ENCODE assay signal across 8 cellular contexts in genomic region chr12:10214131-10214876, GRCh38. TPM values are rescaled to one million over a fixed set of nuclear protein-coding genes. Genes with fewer than 3 reads are reported as not detected.
DNase-seq lines count a peak whose midpoint lies in the region; ATAC-seq, FAIRE-seq and TF ChIP-seq lines count a peak whose summit lies in the region.

No MANE protein-coding gene starts in this region.

- H3K4me1 Mint-ChIP-seq in activated naive CD8-positive, alpha-beta T cell treated with anti-CD3 and anti-CD28 coated beads for 36 hours: peaks cover 25% of the 10 kb centered on the region
- H3K4me1 Mint-ChIP-seq in stimulated activated memory B cell treated with anti-CD40 and anti-IgM and Interleukin-4, amounts not matched to agents 10 μg/mL and 1 μg/mL and 100 μg/mL, for 72 hours: peaks cover 23% of the 10 kb centered on the region

- ATAC-seq in A549: no peak
- no peak for ATAC-seq in stimulated activated memory B cell treated with anti-CD40 and anti-IgM and Interleukin-4, amounts not matched to agents 10 μg/mL and 1 μg/mL and 100 μg/mL, for 72 hours
- ATAC-seq in GM19452 (IDR thresholded peaks at IDR 0.05; ENCODE audit: unreplicated experiment): no peak
- no peak for ATAC-seq in GM18505 (IDR thresholded peaks at IDR 0.05; ENCODE audit: unreplicated experiment)

- no peak for TF ChIP-seq EP300 in A549 (IDR thresholded peaks at IDR 0.05)

- H3K36me3 ChIP-seq in H7 (replicated peaks; ENCODE audit: control insufficient read depth, insufficient read depth, low read length): peaks cover 3% of the 10 kb centered on the region
- peaks cover 13% of the 10 kb centered on the region; the same call in 1 of the 2 replicates for H3K36me3 ChIP-seq in iPS-20b (ENCODE audit: insufficient read depth, low read depth, low read length)

- H3K27ac ChIP-seq in A549: peak overlapping the region; percentile 77 to 90
- no peak overlapping the region for H3K27ac ChIP-seq in iPS-20b (ENCODE audit: low read length)

- no peaks in the 10 kb centered on the region for H3K27me3 ChIP-seq in H7 (ENCODE audit: control insufficient read depth, insufficient read depth, low read length)
- H3K27me3 ChIP-seq in iPS-20b (ENCODE audit: insufficient read depth, low read length): no peaks in the 10 kb centered on the region; the same call in 1 of the 2 replicates

- no peak for FAIRE-seq in A549 (lab: Jason Lieb, UNC)

- H3K36me3 Mint-ChIP-seq in activated naive CD8-positive, alpha-beta T cell treated with anti-CD3 and anti-CD28 coated beads for 36 hours: no peaks in the 10 kb centered on the region
- H3K36me3 Mint-ChIP-seq in stimulated activated memory B cell treated with anti-CD40 and anti-IgM and Interleukin-4, amounts not matched to agents 10 μg/mL and 1 μg/mL and 100 μg/mL, for 72 hours: no peaks in the 10 kb centered on the region

- no peak for TF ChIP-seq RAD21 in A549 (conservative IDR thresholded peaks at IDR 0.05 in 1 of 2, IDR thresholded peaks at IDR 0.05 in 1 of 2)

- H3K27ac Mint-ChIP-seq in activated naive CD8-positive, alpha-beta T cell treated with anti-CD3 and anti-CD28 coated beads for 36 hours: peak overlapping the region; percentile 94
- no peak overlapping the region for H3K27ac Mint-ChIP-seq in stimulated activated memory B cell treated with anti-CD40 and anti-IgM and Interleukin-4, amounts not matched to agents 10 μg/mL and 1 μg/mL and 100 μg/mL, for 72 hours

- peak overlapping the region; percentile 94 for H3K4me3 Mint-ChIP-seq in activated naive CD8-positive, alpha-beta T cell treated with anti-CD3 and anti-CD28 coated beads for 36 hours
- H3K4me3 Mint-ChIP-seq in stimulated activated memory B cell treated with anti-CD40 and anti-IgM and Interleukin-4, amounts not matched to agents 10 μg/mL and 1 μg/mL and 100 μg/mL, for 72 hours: peak overlapping the region; percentile 92

- H3K4me2 ChIP-seq in A549: peak overlapping the region; percentile 74

- H3K9me3 Mint-ChIP-seq in activated naive CD8-positive, alpha-beta T cell treated with anti-CD3 and anti-CD28 coated beads for 36 hours: no peaks in the 10 kb centered on the region
- no peaks in the 10 kb centered on the region for H3K9me3 Mint-ChIP-seq in stimulated activated memory B cell treated with anti-CD40 and anti-IgM and Interleukin-4, amounts not matched to agents 10 μg/mL and 1 μg/mL and 100 μg/mL, for 72 hours

- no peak for DNase-seq in A549 (ENCODE audit: low read depth in 1 of 2, low spot score in 1 of 2)
- DNase-seq in H7: no peak
- no peak for DNase-seq in activated naive CD8-positive, alpha-beta T cell treated with anti-CD3 and anti-CD28 coated beads for 36 hours
- no peak for DNase-seq in C1 segment of cervical spinal cord (lab: John Stamatoyannopoulos, UW)

- H3K4me3 ChIP-seq in A549 (peak overlapping the region; percentile 95), H7 (ENCODE audit: insufficient read depth, low read depth, low read length) (peak overlapping the region; percentile 83), iPS-20b (ENCODE audit: low read length) (peak overlapping the region; percentile 95)

- H3K27me3 Mint-ChIP-seq in activated naive CD8-positive, alpha-beta T cell treated with anti-CD3 and anti-CD28 coated beads for 36 hours: no peaks in the 10 kb centered on the region
- peaks cover 29% of the 10 kb centered on the region for H3K27me3 Mint-ChIP-seq in stimulated activated memory B cell treated with anti-CD40 and anti-IgM and Interleukin-4, amounts not matched to agents 10 μg/mL and 1 μg/mL and 100 μg/mL, for 72 hours

- TF ChIP-seq CTCF in A549 (IDR thresholded peaks at IDR 0.05): no peak

- no peak for TF ChIP-seq POLR2A in A549 (IDR thresholded peaks at IDR 0.05; ENCODE audit: low read length)
- no peak for TF ChIP-seq POLR2A in GM18505 (IDR thresholded peaks at IDR 0.05; ENCODE audit: borderline replicate concordance, extremely low read depth, insufficient read depth, insufficient read length)

- H3K9me3 ChIP-seq in A549 (no peaks in the 10 kb centered on the region), iPS-20b (ENCODE audit: insufficient read depth, low read depth, low read length) (no peaks in the 10 kb centered on the region)

- WGBS in A549 (ENCODE audit: missing lambda C conversion rate): 58% methylated on average over 10 of the region's 10 CpGs

- H3K9ac ChIP-seq in iPS-20b (ENCODE audit: low read depth, low read length): peak overlapping the region; percentile 90; the same call in 1 of the 2 replicates

- CTCF ChIA-PET in A549 (lab: Yijun Ruan, JAX): interaction anchor here (0.7 kb wide), 1 partner anchor 152 kb away, joined by 3 read pairs; no protein-coding TSS in a partner anchor

- H3K4me1 ChIP-seq in A549: peaks cover 17% of the 10 kb centered on the region
- peaks cover 13% of the 10 kb centered on the region for H3K4me1 ChIP-seq in iPS-20b (ENCODE audit: insufficient read depth, low read length)

- POLR2A ChIA-PET in A549 (lab: Yijun Ruan, JAX): interaction anchor here (2.6 kb wide), 1 partner anchor 60 kb away, joined by 17 read pairs; no protein-coding TSS in a partner anchor

TF ChIP-seq in A549, 52 proteins besides CTCF, POLR2A, EP300 and RAD21:
- no peak for TF ChIP-seq HMGXB4 (CRISPR knock-in tag; IDR thresholded peaks at IDR 0.05; ENCODE audit: borderline replicate concordance)
- no peak for TF ChIP-seq HOXA7 (CRISPR knock-in tag; IDR thresholded peaks at IDR 0.05)
- TF ChIP-seq RCOR1 (IDR thresholded peaks at IDR 0.05; ENCODE audit: low read depth, low read length): no peak
- no peak for TF ChIP-seq FOSL2 (IDR thresholded peaks at IDR 0.05)
- TF ChIP-seq FOSL2 (CRISPR knock-in tag; IDR thresholded peaks at IDR 0.05): no peak
- TF ChIP-seq FOSB (CRISPR knock-in tag; IDR thresholded peaks at IDR 0.05): 0 out of 2 replicates have a peak, but pooled peaks have one; percentile 42
TF ChIP-seq in A549: peak in this region for 1.

RNA-seq across cellular contexts. Expression of gene GABARAPL1, which starts 1.6 kb away (rescaled TPM):
- polyA plus RNA-seq in A549 (2011; rRNA removed): 46.2 and 58.6 TPM in 2 replicates
- 15.8 and 20.2 TPM in 2 replicates for polyA plus RNA-seq in A549 (2012; cell fraction: cytosol; rRNA removed)
- polyA plus RNA-seq in A549 (2012; cell fraction: nucleus; rRNA removed): 16.0 and 24.5 TPM in 2 replicates
- polyA plus RNA-seq in A549 (2017; fragmentation: RNase III; extraction: RNeasy Plus Mini Kit Qiagen cat#74134 plus additional on column Dnase treatment): 28.7 to 37.8 TPM (median 35.9 TPM) in 3 replicates
- 37.6 and 47.5 TPM in 2 replicates for polyA minus RNA-seq in A549 (2011; rRNA and poly(A)+ RNA removed)
- 98.7 and 118 TPM in 2 replicates for total RNA-seq in H7 (2014; rRNA removed; shearing (Covaris generic))
- total RNA-seq in activated naive CD8-positive, alpha-beta T cell treated with anti-CD3 and anti-CD28 coated beads for 36 hours: 1 to 10 TPM; 6.0 to 7.2 TPM

RNA-seq across cellular contexts. Expression of gene TMEM52B, which starts 35.5 kb away (rescaled TPM):
- polyA plus RNA-seq in A549 (2011; rRNA removed) (0.08 and 0.39 TPM in 2 replicates), A549 (2017; fragmentation: RNase III; extraction: RNeasy Plus Mini Kit Qiagen cat#74134 plus additional on column Dnase treatment) (0.05 to 0.08 TPM (median 0.05 TPM) in 3 replicates)
- 0.04 and 0.05 TPM in 2 replicates for polyA plus RNA-seq in A549 (2012; cell fraction: cytosol; rRNA removed)
- polyA plus RNA-seq in A549 (2012; cell fraction: nucleus; rRNA removed): 0.01 and 0.04 TPM in 2 replicates
- polyA minus RNA-seq in A549 (2011; rRNA and poly(A)+ RNA removed): not detected in 2 replicates
- not detected in 2 replicates for total RNA-seq in H7 (2014; rRNA removed; shearing (Covaris generic))
- total RNA-seq in activated naive CD8-positive, alpha-beta T cell treated with anti-CD3 and anti-CD28 coated beads for 36 hours: not detected

RNA-seq across cellular contexts. Expression of gene OLR1, which starts 42.4 kb away (rescaled TPM):
- polyA plus RNA-seq in A549 (2011; rRNA removed): 0.59 and 0.95 TPM in 2 replicates
- 0.16 and 0.21 TPM in 2 replicates for polyA plus RNA-seq in A549 (2012; cell fraction: cytosol; rRNA removed)
- polyA plus RNA-seq in A549 (2012; cell fraction: nucleus; rRNA removed): 0.09 and 0.10 TPM in 2 replicates
- polyA plus RNA-seq in A549 (2017; fragmentation: RNase III; extraction: RNeasy Plus Mini Kit Qiagen cat#74134 plus additional on column Dnase treatment): 0.44 to 0.92 TPM (median 0.81 TPM) in 3 replicates
- polyA minus RNA-seq in A549 (2011; rRNA and poly(A)+ RNA removed): 0.29 TPM in 1 of 2 replicates, not detected in the other
- total RNA-seq in H7 (2014; rRNA removed; shearing (Covaris generic)): not detected in 2 replicates
- total RNA-seq in activated naive CD8-positive, alpha-beta T cell treated with anti-CD3 and anti-CD28 coated beads for 36 hours: not detected

Comparison
In these comparisons a context has a peak if more than half of its experiments do, and no peak if none do; other contexts are left out.
1. RNA of gene GABARAPL1, which starts 1.6 kb away (total RNA-seq): 98.7 to 118 TPM in H7; 6.0 to 7.2 TPM in activated naive CD8-positive, alpha-beta T cell treated with anti-CD3 and anti-CD28 coated beads for 36 hours; every median in the first group is over 10 times any median in the second.
2. Peak in every context shown above with its lines, with median percentiles within 50 percentile points of each other: H3K4me3 ChIP-seq.